In genomic region chr16:56608876-56609462, GRCh38 we compare ENCODE assay signal across 8 cellular contexts. TPM values are rescaled to one million over a fixed set of nuclear protein-coding genes. Genes with fewer than 3 reads are reported as not detected.
DNase-seq lines count a peak whose midpoint lies in the region; ATAC-seq and TF ChIP-seq lines count a peak whose summit lies in the region.

No MANE protein-coding gene starts in this region.

- peaks cover 60% of the 10 kb centered on the region for H3K4me1 Mint-ChIP-seq in activated naive CD4-positive, alpha-beta T cell treated with anti-CD3 and anti-CD28 coated beads, Interleukin-2, amount 50 U/mL, for 24 hours
- peaks cover 44% of the 10 kb centered on the region for H3K4me1 Mint-ChIP-seq in activated CD4-positive, alpha-beta memory T cell treated with anti-CD3 and anti-CD28 coated beads, Interleukin-2, amount 10 ng/mL, durations not matched to agents 7 days and 5 days

- peaks cover 0 to 63% of the 10 kb centered on the region in 2 donors for H3K4me1 ChIP-seq in right atrium auricular region
- peaks cover 68% of the 10 kb centered on the region for H3K4me1 ChIP-seq in skeletal muscle satellite cell (ENCODE audit: control insufficient read depth, insufficient read depth, low read length)

- H3K27me3 Mint-ChIP-seq in activated naive CD4-positive, alpha-beta T cell treated with anti-CD3 and anti-CD28 coated beads, Interleukin-2, amount 50 U/mL, for 24 hours, result no peaks in the 10 kb centered on the region
- peaks cover 2% of the 10 kb centered on the region for H3K27me3 Mint-ChIP-seq in activated CD4-positive, alpha-beta memory T cell treated with anti-CD3 and anti-CD28 coated beads, Interleukin-2, amount 10 ng/mL, durations not matched to agents 7 days and 5 days

- ATAC-seq in GM21381 (IDR thresholded peaks at IDR 0.05; ENCODE audit: unreplicated experiment), result no peak

- POLR2A ChIA-PET in activated CD4-positive, alpha-beta memory T cell treated with anti-CD3 and anti-CD28 coated beads, Interleukin-2, amount 10 ng/mL, durations not matched to agents 7 days and 5 days (lab: Charles Lee), result interaction anchor here (0.8 to 7.4 kb wide), 11 partner anchors 9 to 323 kb away, joined by 3 to 96 read pairs (median 4); partner anchors contain the start of genes HERPUD1, MT1E and MT1X

- no peaks in the 10 kb centered on the region for H3K27me3 ChIP-seq in right atrium auricular region
- H3K27me3 ChIP-seq in skeletal muscle satellite cell (ENCODE audit: control insufficient read depth, insufficient read depth, low read length), result no peaks in the 10 kb centered on the region

- H3K4me3 Mint-ChIP-seq in activated naive CD4-positive, alpha-beta T cell treated with anti-CD3 and anti-CD28 coated beads, Interleukin-2, amount 50 U/mL, for 24 hours, result peak overlapping the region; percentile 92
- H3K4me3 Mint-ChIP-seq in activated CD4-positive, alpha-beta memory T cell treated with anti-CD3 and anti-CD28 coated beads, Interleukin-2, amount 10 ng/mL, durations not matched to agents 7 days and 5 days, result peak overlapping the region; percentile 93

- peak overlapping the region; percentile 90 for H3K9ac ChIP-seq in skeletal muscle satellite cell (ENCODE audit: low read depth, low read length)

- H3K4me2 ChIP-seq in skeletal muscle satellite cell (ENCODE audit: low read length), result peak overlapping the region; percentile 86

- H3K9me3 ChIP-seq in right atrium auricular region (no peaks in the 10 kb centered on the region), skeletal muscle satellite cell (replicated peaks; ENCODE audit: low read length) (no peaks in the 10 kb centered on the region)

- no peaks in the 10 kb centered on the region for H3K36me3 Mint-ChIP-seq in activated naive CD4-positive, alpha-beta T cell treated with anti-CD3 and anti-CD28 coated beads, Interleukin-2, amount 50 U/mL, for 24 hours
- no peaks in the 10 kb centered on the region for H3K36me3 Mint-ChIP-seq in activated CD4-positive, alpha-beta memory T cell treated with anti-CD3 and anti-CD28 coated beads, Interleukin-2, amount 10 ng/mL, durations not matched to agents 7 days and 5 days (ENCODE audit: low read depth)

- H3K27ac ChIP-seq in right atrium auricular region, result peak overlapping the region; percentile 92 to 98

- in situ Hi-C loops in KBM-7 (cut with MboI; ENCODE audit: low pct_unique_long_range_greater_than_20kb, low sequenced_read_pairs), result no loop called here

- no peak for DNase-seq in activated naive CD4-positive, alpha-beta T cell (lab: John Stamatoyannopoulos, UW)
- DNase-seq in activated CD4-positive, alpha-beta memory T cell treated with anti-CD3 and anti-CD28 coated beads, Interleukin-2, amount 10 ng/mL, durations not matched to agents 7 days and 5 days, result no peak
- no peak for DNase-seq in right atrium auricular region (ENCODE audit: low spot score)
- no peak for DNase-seq in KBM-7
- DNase-seq in NCI-H226, result no peak

- H3K36me3 ChIP-seq in right atrium auricular region, result no peaks in the 10 kb centered on the region
- no peaks in the 10 kb centered on the region for H3K36me3 ChIP-seq in skeletal muscle satellite cell (ENCODE audit: insufficient read depth, low read length)

- CTCF ChIA-PET in activated CD4-positive, alpha-beta memory T cell treated with anti-CD3 and anti-CD28 coated beads, Interleukin-2, amount 10 ng/mL, durations not matched to agents 7 days and 5 days (lab: Charles Lee), result interaction anchor here (0.9 to 3.4 kb wide), 7 partner anchors 16 to 93 kb away, joined by 3 to 12 read pairs (median 6); partner anchors contain the start of genes MT1E and MT1X

- H3K9me3 Mint-ChIP-seq in activated naive CD4-positive, alpha-beta T cell treated with anti-CD3 and anti-CD28 coated beads, Interleukin-2, amount 50 U/mL, for 24 hours, result no peaks in the 10 kb centered on the region
- no peaks in the 10 kb centered on the region for H3K9me3 Mint-ChIP-seq in activated CD4-positive, alpha-beta memory T cell treated with anti-CD3 and anti-CD28 coated beads, Interleukin-2, amount 10 ng/mL, durations not matched to agents 7 days and 5 days

- TF ChIP-seq CTCF in right atrium auricular region (IDR thresholded peaks at IDR 0.05), result peak in 1 of 2 donors; percentile 17

- H3K27ac Mint-ChIP-seq in activated naive CD4-positive, alpha-beta T cell treated with anti-CD3 and anti-CD28 coated beads, Interleukin-2, amount 50 U/mL, for 24 hours, result peak overlapping the region; percentile 95
- H3K27ac Mint-ChIP-seq in activated CD4-positive, alpha-beta memory T cell treated with anti-CD3 and anti-CD28 coated beads, Interleukin-2, amount 10 ng/mL, durations not matched to agents 7 days and 5 days, result peak overlapping the region; percentile 78

- H3K4me3 ChIP-seq in right atrium auricular region (peak overlapping the region; percentile 60 to 70), skeletal muscle satellite cell (ENCODE audit: low read length) (peak overlapping the region; percentile 80)

RNA-seq across cellular contexts. Expression of gene MT2A, which starts 0.6 kb away (rescaled TPM):
- 10 to 100 TPM; 47.9 to 51.4 TPM for total RNA-seq in activated CD4-positive, alpha-beta memory T cell treated with anti-CD3 and anti-CD28 coated beads, Interleukin-2, amount 10 ng/mL, durations not matched to agents 7 days and 5 days
- 100 to 1,000 TPM in 1 of 2 donors, 10 to 100 TPM in 1; 33.3 to 118 TPM for total RNA-seq in right atrium auricular region
- 524 and 636 TPM in 2 replicates for total RNA-seq in skeletal muscle satellite cell (2012; rRNA removed)

RNA-seq across cellular contexts. Expression of gene MT1E, which starts 16.6 kb away (rescaled TPM):
- total RNA-seq in activated CD4-positive, alpha-beta memory T cell treated with anti-CD3 and anti-CD28 coated beads, Interleukin-2, amount 10 ng/mL, durations not matched to agents 7 days and 5 days, result 10 to 100 TPM; 10.4 to 12.3 TPM
- 100 to 1,000 TPM; 129 to 210 TPM for total RNA-seq in right atrium auricular region
- 578 and 773 TPM in 2 replicates for total RNA-seq in skeletal muscle satellite cell (2012; rRNA removed)

RNA-seq across cellular contexts. Expression of gene MT3, which starts 19.6 kb away (rescaled TPM):
- total RNA-seq in activated CD4-positive, alpha-beta memory T cell treated with anti-CD3 and anti-CD28 coated beads, Interleukin-2, amount 10 ng/mL, durations not matched to agents 7 days and 5 days, result 1 to 10 TPM; 1.8 to 2.5 TPM
- total RNA-seq in right atrium auricular region, result not detected
- 2.2 TPM in 1 of 2 replicates, not detected in the other for total RNA-seq in skeletal muscle satellite cell (2012; rRNA removed)

RNA-seq across cellular contexts. Expression of gene MT1M, which starts 23.5 kb away (rescaled TPM):
- total RNA-seq in activated CD4-positive, alpha-beta memory T cell treated with anti-CD3 and anti-CD28 coated beads, Interleukin-2, amount 10 ng/mL, durations not matched to agents 7 days and 5 days, result not detected
- total RNA-seq in right atrium auricular region, result 1 to 10 TPM; 5.2 to 9.9 TPM
- 6.3 and 10.0 TPM in 2 replicates for total RNA-seq in skeletal muscle satellite cell (2012; rRNA removed)

RNA-seq across cellular contexts. Expression of gene MT1A, which starts 29.5 kb away (rescaled TPM):
- total RNA-seq in activated CD4-positive, alpha-beta memory T cell treated with anti-CD3 and anti-CD28 coated beads, Interleukin-2, amount 10 ng/mL, durations not matched to agents 7 days and 5 days, result not detected
- 10 to 100 TPM in 1 of 2 donors, not detected in 1; 30.0 TPM for total RNA-seq in right atrium auricular region
- total RNA-seq in skeletal muscle satellite cell (2012; rRNA removed), result 17.7 and 23.6 TPM in 2 replicates

Comparison
In these comparisons a context has a peak if more than half of its experiments do, and no peak if none do; other contexts are left out.
1. RNA of gene MT1E, which starts 16.6 kb away (total RNA-seq): 129 to 210 TPM in right atrium auricular region; 10.4 to 12.3 TPM in activated CD4-positive, alpha-beta memory T cell treated with anti-CD3 and anti-CD28 coated beads, Interleukin-2, amount 10 ng/mL, durations not matched to agents 7 days and 5 days; every median in the first group is over 4 times any median in the second.